ENCODE assay signal across 10 cellular contexts in genomic region chr1:91725961-91726704, GRCh38.
A peak's percentile ranks its signal among the peaks of the same experiment; 100 is the strongest.
DNase-seq lines count a peak whose midpoint lies in the region; ATAC-seq and TF ChIP-seq lines count a peak whose summit lies in the region.
"Had no signal": no experiment of that assay in that cellular context is flagged by ENCODE, and none has a peak within 500 bp of the region (broad histone marks: within the 10 kb centered on the region; RNA-seq: fewer than 3 reads in every experiment).

No MANE protein-coding gene starts in this region.

- no peak overlapping the region for H3K4me3 Mint-ChIP-seq in CD8-positive, alpha-beta T cell
- H3K4me3 Mint-ChIP-seq: dendritic cell treated with granulocyte-macrophage colony-stimulating factor and Interleukin-4, amounts not matched to agents 40 ng/mL and 50 ng/mL, for 4 days had no signal

- H3K27ac ChIP-seq in brain microvascular endothelial cell (peak overlapping the region; percentile 74), right cardiac atrium (ENCODE audit: low read length) (peak overlapping the region; percentile 99), gastrocnemius medialis (peak overlapping the region; percentile 85 to 93 (median 88))
- H3K27ac ChIP-seq in CD8-positive, alpha-beta T cell (ENCODE audit: low read depth, low read length), result no peak overlapping the region

- in situ Hi-C loops in brain microvascular endothelial cell (cut with HindIII; ENCODE audit: low pct_ligation_motif_present, low sequenced_read_pairs) (no loop called here), gastrocnemius medialis (cut with MboI; ENCODE audit: low sequenced_read_pairs in 4 of 4) (no loop called here), ACHN (cut with HindIII; ENCODE audit: low pct_ligation_motif_present, low pct_unique_long_range_greater_than_20kb, low sequenced_read_pairs) (no loop called here)

- ATAC-seq in right cardiac atrium, result peak; percentile 88 to 89
- peak; percentile 92 for ATAC-seq in gastrocnemius medialis
- ATAC-seq in CD8-positive, alpha-beta T cell, result no peak
- ATAC-seq in HG03439 (IDR thresholded peaks at IDR 0.05; ENCODE audit: unreplicated experiment), result no peak

- 36% methylated on average over 7 of the region's 7 CpGs for WGBS in right cardiac atrium

- H3K4me1 ChIP-seq in right cardiac atrium (ENCODE audit: control insufficient read depth, insufficient read depth, low read length) (peaks cover 11% of the 10 kb centered on the region), gastrocnemius medialis (peaks cover 54 to 59% of the 10 kb centered on the region in 2 donors)
- peaks cover 18% of the 10 kb centered on the region for H3K4me1 ChIP-seq in CD8-positive, alpha-beta T cell (ENCODE audit: insufficient read depth, low read length)

- no peak overlapping the region for H3K27ac Mint-ChIP-seq in CD8-positive, alpha-beta T cell
- H3K27ac Mint-ChIP-seq: dendritic cell treated with granulocyte-macrophage colony-stimulating factor and Interleukin-4, amounts not matched to agents 40 ng/mL and 50 ng/mL, for 4 days had no signal

- TF ChIP-seq CTCF in brain microvascular endothelial cell (IDR thresholded peaks at IDR 0.05; ENCODE audit: low read depth, low read length, missing control alignments) (no peak), gastrocnemius medialis (IDR thresholded peaks at IDR 0.05 in 4 of 5, conservative IDR thresholded peaks at IDR 0.05 in 1 of 5) (no peak)
- no peak for TF ChIP-seq CTCF in CD8-positive, alpha-beta T cell (IDR thresholded peaks at IDR 0.05)

- H3K27me3 Mint-ChIP-seq in CD8-positive, alpha-beta T cell (ENCODE audit: low read depth), result no peaks in the 10 kb centered on the region

- no peak overlapping the region for H3K4me3 ChIP-seq in brain microvascular endothelial cell (ENCODE audit: low read depth, low read length)
- no peak overlapping the region for H3K4me3 ChIP-seq in right cardiac atrium (ENCODE audit: low read length)
- H3K4me3 ChIP-seq in gastrocnemius medialis, result no peak overlapping the region
- no peak overlapping the region for H3K4me3 ChIP-seq in CD8-positive, alpha-beta T cell (ENCODE audit: low read depth, low read length)

- no peaks in the 10 kb centered on the region for H3K36me3 ChIP-seq in brain microvascular endothelial cell (replicated peaks)
- H3K36me3 ChIP-seq in gastrocnemius medialis, result no peaks in the 10 kb centered on the region
- H3K36me3 ChIP-seq in CD8-positive, alpha-beta T cell (ENCODE audit: insufficient read depth, low read length), result no peaks in the 10 kb centered on the region

- intact Hi-C loops in right cardiac atrium (cut with DNase I), result no loop called here
- intact Hi-C loops in gastrocnemius medialis (cut with DNase I; ENCODE audit: low total_unique reads), result loop anchor here (2.0 kb wide), 1 partner anchor 25 kb away; no protein-coding TSS in a partner anchor
- intact Hi-C loops in CD8-positive, alpha-beta T cell (cut with DNase I, micrococcal nuclease), result loop anchor here in 1 of 2 experiments (5.0 kb wide), 1 partner anchor 66 kb away; no protein-coding TSS in a partner anchor

- no peaks in the 10 kb centered on the region for H3K27me3 ChIP-seq in brain microvascular endothelial cell (replicated peaks)
- H3K27me3 ChIP-seq in right cardiac atrium (ENCODE audit: control insufficient read depth, insufficient read depth), result no peaks in the 10 kb centered on the region
- no peaks in the 10 kb centered on the region for H3K27me3 ChIP-seq in gastrocnemius medialis
- H3K27me3 ChIP-seq in CD8-positive, alpha-beta T cell (ENCODE audit: insufficient read depth, low read length), result no peaks in the 10 kb centered on the region

- H3K36me3 Mint-ChIP-seq in CD8-positive, alpha-beta T cell, result peaks cover 33% of the 10 kb centered on the region

- POLR2A ChIA-PET in CD8-positive, alpha-beta T cell (lab: Charles Lee), result no interaction called here

- H3K9me3 Mint-ChIP-seq in CD8-positive, alpha-beta T cell, result no peaks in the 10 kb centered on the region
- H3K9me3 Mint-ChIP-seq: dendritic cell treated with granulocyte-macrophage colony-stimulating factor and Interleukin-4, amounts not matched to agents 40 ng/mL and 50 ng/mL, for 4 days had no signal

- peak in 1 of 2 donors; percentile 57 for TF ChIP-seq POLR2A in gastrocnemius medialis (IDR thresholded peaks at IDR 0.05)

- DNase-seq in GM04504 (ENCODE audit: low read depth) (peak; percentile 89), brain microvascular endothelial cell (peak; percentile 77), right cardiac atrium (no peak), gastrocnemius medialis (peak; percentile 66 to 70), ACHN (no peak)
- no peak for DNase-seq in CD8-positive, alpha-beta T cell
- no peak for DNase-seq in central memory CD4-positive, alpha-beta T cell
- DNase-seq: activated CD4-positive, alpha-beta T cell treated with anti-CD3 and anti-CD28 coated beads for 4 hours had no signal

- H3K4me1 Mint-ChIP-seq in CD8-positive, alpha-beta T cell (ENCODE audit: low read depth), result peaks cover 17% of the 10 kb centered on the region

- H3K9me3 ChIP-seq in right cardiac atrium (ENCODE audit: control insufficient read depth, low read length), result no peaks in the 10 kb centered on the region
- H3K9me3 ChIP-seq in gastrocnemius medialis, result no peaks in the 10 kb centered on the region
- no peaks in the 10 kb centered on the region for H3K9me3 ChIP-seq in CD8-positive, alpha-beta T cell (ENCODE audit: low read length)

- CTCF ChIA-PET in CD8-positive, alpha-beta T cell (lab: Charles Lee), result interaction anchor here (0.6 kb wide), 1 partner anchor 200 kb away, joined by 3 read pairs; no protein-coding TSS in a partner anchor

Comparison
In these comparisons a context has a peak if more than half of its experiments do, and no peak if none do; other contexts are left out.
1. DNase-seq: peak in GM04504 (single experiment), brain microvascular endothelial cell (single experiment) and gastrocnemius medialis (2 of 2); none in right cardiac atrium (0 of 3), CD8-positive, alpha-beta T cell (0 of 7), ACHN (single experiment) and central memory CD4-positive, alpha-beta T cell (single experiment).
2. ATAC-seq: peak in right cardiac atrium (2 of 2) and gastrocnemius medialis (2 of 2); none in CD8-positive, alpha-beta T cell (single experiment) and HG03439 (single experiment).